9 cellular contexts compared by ENCODE assay signal in the genomic region with DNA sequence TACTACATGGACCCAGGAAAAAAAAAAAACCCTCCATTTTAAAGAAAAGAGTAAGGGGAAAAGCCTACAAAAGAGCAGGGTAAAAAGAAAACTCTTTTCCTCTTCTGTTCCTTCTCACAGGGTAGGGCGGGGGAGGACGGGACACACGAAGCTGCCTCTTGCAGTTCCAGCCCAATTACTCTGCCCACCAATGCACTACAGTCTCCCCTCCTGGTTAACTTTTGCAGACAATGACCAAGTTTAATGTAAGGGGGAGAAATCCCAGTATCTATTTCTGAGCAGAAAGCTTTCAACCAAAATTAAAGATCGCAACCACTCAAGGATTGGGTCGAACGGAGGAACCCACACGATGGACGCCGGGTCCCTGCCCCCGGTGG. TPM values are rescaled to one million over a fixed set of nuclear protein-coding genes. Genes with fewer than 3 reads are reported as not detected.
DNase-seq lines count a peak whose midpoint lies in the region; ATAC-seq, FAIRE-seq and TF ChIP-seq lines count a peak whose summit lies in the region.
"Had no signal": no experiment of that assay in that cellular context is flagged by ENCODE, and none has a peak within 500 bp of the region (broad histone marks: within the 10 kb centered on the region; RNA-seq: fewer than 3 reads in every experiment).

No MANE protein-coding gene starts in this region.

- H3K4me1 Mint-ChIP-seq in activated naive CD4-positive, alpha-beta T cell treated with anti-CD3 and anti-CD28 coated beads, Interleukin-2, amount 10 ng/mL, durations not matched to agents 7 days and 5 days = peaks cover 39% of the 10 kb centered on the region

- H3K4me3 ChIP-seq in SJSA1 (peak overlapping the region; percentile 99), esophagus (ENCODE audit: low read depth in 1 of 2, low read length in 2 of 2) (peak overlapping the region; percentile 66 to 70), pancreas (peak overlapping the region; percentile 46 to 78 (median 55))

- H3K36me3 Mint-ChIP-seq in activated naive CD4-positive, alpha-beta T cell treated with anti-CD3 and anti-CD28 coated beads, Interleukin-2, amount 10 ng/mL, durations not matched to agents 7 days and 5 days = peaks cover 3% of the 10 kb centered on the region

- peaks cover 23% of the 10 kb centered on the region for H3K27me3 ChIP-seq in SJSA1 (replicated peaks)
- peaks cover 0 to 3% of the 10 kb centered on the region in 2 donors for H3K27me3 ChIP-seq in esophagus (ENCODE audit: control insufficient read depth in 1 of 2, insufficient read depth in 2 of 2, low read length in 2 of 2)
- H3K27me3 ChIP-seq in pancreas = no peaks in the 10 kb centered on the region

- peak overlapping the region; percentile 98 for H3K27ac Mint-ChIP-seq in activated naive CD4-positive, alpha-beta T cell treated with anti-CD3 and anti-CD28 coated beads, Interleukin-2, amount 10 ng/mL, durations not matched to agents 7 days and 5 days

- H3K4me1 ChIP-seq in SJSA1 (replicated peaks) = peaks cover 26% of the 10 kb centered on the region
- H3K4me1 ChIP-seq in esophagus (ENCODE audit: control insufficient read depth in 2 of 2, insufficient read depth in 2 of 2, low read length in 1 of 2) = peaks cover 14 to 29% of the 10 kb centered on the region in 2 donors
- peaks cover 0 to 14% (median 7%) of the 10 kb centered on the region in 3 donors for H3K4me1 ChIP-seq in pancreas

- H3K9me3 Mint-ChIP-seq in activated naive CD4-positive, alpha-beta T cell treated with anti-CD3 and anti-CD28 coated beads, Interleukin-2, amount 10 ng/mL, durations not matched to agents 7 days and 5 days = no peaks in the 10 kb centered on the region

- 1% methylated on average over 10 of the region's 10 CpGs for WGBS in esophagus, 2 donors
- 3 to 5% methylated on average over 10 of the region's 10 CpGs for whole genome bisulfite sequencing in pancreas, 2 donors

- H3K36me3 ChIP-seq in SJSA1 = peaks cover 11% of the 10 kb centered on the region; the same call in 1 of the 2 replicates
- H3K36me3 ChIP-seq in esophagus (ENCODE audit: control insufficient read depth in 2 of 2, insufficient read depth in 2 of 2, low read length in 1 of 2) = peaks cover 0 to 2% of the 10 kb centered on the region in 2 donors
- H3K36me3 ChIP-seq in pancreas = no peaks in the 10 kb centered on the region

- TF ChIP-seq CTCF in pancreas (IDR thresholded peaks at IDR 0.05) = no peak

- no peak for ATAC-seq in pancreas
- ATAC-seq in HG02763 (IDR thresholded peaks at IDR 0.05; ENCODE audit: unreplicated experiment) = no peak

- H3K27me3 Mint-ChIP-seq in activated naive CD4-positive, alpha-beta T cell treated with anti-CD3 and anti-CD28 coated beads, Interleukin-2, amount 10 ng/mL, durations not matched to agents 7 days and 5 days = peaks cover 31% of the 10 kb centered on the region

- peak; percentile 30 for DNase-seq in activated naive CD4-positive, alpha-beta T cell treated with anti-CD3 and anti-CD28 coated beads, Interleukin-2, amount 10 ng/mL, durations not matched to agents 7 days and 5 days
- no peak for DNase-seq in activated naive CD4-positive, alpha-beta T cell treated with Interleukin-2 at 50 U/mL for 16 hours
- DNase-seq in SJSA1 (ENCODE audit: low read depth in 1 of 2, low spot score in 2 of 2) = peak; percentile 33 to 34
- no peak for DNase-seq in pancreas
- DNase-seq in SK-N-DZ (ENCODE audit: low spot score) = no peak
- DNase-seq in activated CD8-positive, alpha-beta memory T cell treated with anti-CD3 and anti-CD28 coated beads, Interleukin-2, amount 50 U/mL, for 4 hours = no peak

- H3K9me3 ChIP-seq in SJSA1 (replicated peaks) = peaks cover 5% of the 10 kb centered on the region; the same call in 1 of the 2 replicates
- no peaks in the 10 kb centered on the region for H3K9me3 ChIP-seq in esophagus (ENCODE audit: control insufficient read depth in 2 of 2, insufficient read depth in 1 of 2, low read depth in 1 of 2, low read length in 1 of 2)
- H3K9me3 ChIP-seq in pancreas = no peaks in the 10 kb centered on the region
- H3K9me3 ChIP-seq: mucosa of descending colon had no signal

- intact Hi-C loops in pancreas (cut with DNase I) = loop anchor here in 1 of 3 donors (10.0 kb wide), 1 partner anchor 68 kb away; a partner anchor contains a TSS

- peak overlapping the region; percentile 90 for H3K4me3 Mint-ChIP-seq in activated naive CD4-positive, alpha-beta T cell treated with anti-CD3 and anti-CD28 coated beads, Interleukin-2, amount 10 ng/mL, durations not matched to agents 7 days and 5 days

- CTCF ChIA-PET in activated naive CD4-positive, alpha-beta T cell treated with anti-CD3 and anti-CD28 coated beads, Interleukin-2, amount 10 ng/mL, durations not matched to agents 7 days and 5 days (lab: Charles Lee) = interaction anchor here (1.5 kb wide), 1 partner anchor 284 kb away, joined by 3 read pairs; no protein-coding TSS in a partner anchor

- FAIRE-seq in pancreas (lab: Jason Lieb, UNC) = no peak

- peak overlapping the region; percentile 24 for H3K27ac ChIP-seq in SJSA1
- peak overlapping the region; percentile 74 to 86 for H3K27ac ChIP-seq in esophagus (ENCODE audit: low read depth in 2 of 2, low read length in 1 of 2)
- H3K27ac ChIP-seq in pancreas = peak overlapping the region; percentile 17 to 70 (median 56)

RNA-seq across cellular contexts. Expression of a gene that starts 1.3 kb away (rescaled TPM):
- total RNA-seq in SJSA1 (2014; rRNA removed; shearing (Covaris generic)) = 0.66 and 3.8 TPM in 2 replicates
- polyA plus RNA-seq in esophagus = 1 to 10 TPM; 4.5 to 6.6 TPM
- total RNA-seq in pancreas = 10 to 100 TPM; 14.4 to 36.3 (median 17.2) TPM
- polyA plus RNA-seq in pancreas = 1 to 10 TPM; 8.8 to 9.0 TPM
- 9.0 and 11.5 TPM in 2 replicates for polyA plus RNA-seq in SK-N-DZ (2014; cell fraction: cytosol; rRNA removed)
- polyA plus RNA-seq in SK-N-DZ (2014; cell fraction: nucleus; rRNA removed) = 11.4 and 27.5 TPM in 2 replicates

RNA-seq across cellular contexts. Expression of a gene that starts 41.3 kb away (rescaled TPM):
- total RNA-seq in SJSA1 (2014; rRNA removed; shearing (Covaris generic)) = 4.0 and 9.2 TPM in 2 replicates
- polyA plus RNA-seq in esophagus (1 to 10 TPM; 2.7 to 3.5 TPM), pancreas (1 to 10 TPM; 4.8 to 9.8 TPM)
- 10 to 100 TPM in 1 of 6 donors, 1 to 10 TPM in 5; 6.0 to 12.5 (median 7.3) TPM for total RNA-seq in pancreas
- 14.3 and 16.5 TPM in 2 replicates for polyA plus RNA-seq in SK-N-DZ (2014; cell fraction: cytosol; rRNA removed)
- 8.1 and 14.4 TPM in 2 replicates for polyA plus RNA-seq in SK-N-DZ (2014; cell fraction: nucleus; rRNA removed)

Comparison
In these comparisons a context has a peak if more than half of its experiments do, and no peak if none do; other contexts are left out.
1. DNase-seq: peak in activated naive CD4-positive, alpha-beta T cell treated with anti-CD3 and anti-CD28 coated beads, Interleukin-2, amount 10 ng/mL, durations not matched to agents 7 days and 5 days (single experiment) and SJSA1 (2 of 2); none in activated naive CD4-positive, alpha-beta T cell treated with Interleukin-2 at 50 U/mL for 16 hours (single experiment), pancreas (0 of 6), SK-N-DZ (single experiment) and activated CD8-positive, alpha-beta memory T cell treated with anti-CD3 and anti-CD28 coated beads, Interleukin-2, amount 50 U/mL, for 4 hours (single experiment).
2. H3K27ac ChIP-seq: peak in every context shown above with its lines; median percentile 80 in esophagus; 56 in pancreas; 24 in SJSA1.
3. Peak in every context shown above with its lines, with median percentiles within 50 percentile points of each other: H3K4me3 ChIP-seq.